8 cellular contexts compared by ENCODE assay signal in genomic region chr11:12287374-12288211, GRCh38.
DNase-seq lines count a peak whose midpoint lies in the region; ATAC-seq and TF ChIP-seq lines count a peak whose summit lies in the region.

No MANE protein-coding gene starts in this region.

- DNase-seq in DMS 273 (lab: John Stamatoyannopoulos, UW; ENCODE audit: unreplicated experiment) (peak; percentile 89), WERI-Rb-1 (peak; percentile 61), right atrium auricular region (ENCODE audit: low spot score) (peak; percentile 89), smooth muscle cell (lab: John Stamatoyannopoulos, UW; ENCODE audit: unreplicated experiment) (peak; percentile 75)
- no peak for DNase-seq in effector memory CD4-positive, alpha-beta T cell
- DNase-seq in NK-92 treated with Interleukin-12 subunit alpha and Interleukin-12 subunit beta, amount 100 ng/mL, for 24 hours (lab: John Stamatoyannopoulos, UW): no peak

- TF ChIP-seq CTCF in WERI-Rb-1 (IDR thresholded peaks at IDR 0.05; ENCODE audit: low read depth, low read length) (peak; percentile 67), right atrium auricular region (IDR thresholded peaks at IDR 0.05) (peak in 1 of 2 donors; percentile 41), smooth muscle cell (IDR thresholded peaks at IDR 0.05; ENCODE audit: borderline replicate concordance, insufficient read depth, poor library complexity, severe bottlenecking) (peak; percentile 44)

- no peak overlapping the region for H3K27ac ChIP-seq in WERI-Rb-1
- H3K27ac ChIP-seq in right atrium auricular region: peak overlapping the region; percentile 64 to 68
- peak overlapping the region; percentile 99 for H3K27ac ChIP-seq in smooth muscle cell (ENCODE audit: low read depth)
- no peak overlapping the region for H3K27ac ChIP-seq in effector memory CD4-positive, alpha-beta T cell (ENCODE audit: insufficient read depth, low read length, poor library complexity, severe bottlenecking)

- H3K4me1 ChIP-seq in right atrium auricular region: peaks cover 0 to 34% of the 10 kb centered on the region in 2 donors
- H3K4me1 ChIP-seq in smooth muscle cell (ENCODE audit: low read depth): peaks cover 26% of the 10 kb centered on the region
- H3K4me1 ChIP-seq in effector memory CD4-positive, alpha-beta T cell (ENCODE audit: control insufficient read depth, insufficient read depth, low read length, poor library complexity, severe bottlenecking): peaks cover 5% of the 10 kb centered on the region

- no peak overlapping the region for H2AFZ ChIP-seq in smooth muscle cell (ENCODE audit: low read depth)

- H3K4me3 ChIP-seq in WERI-Rb-1 (ENCODE audit: low read depth, low read length) (no peak overlapping the region), right atrium auricular region (no peak overlapping the region), smooth muscle cell (no peak overlapping the region)
- H3K4me3 ChIP-seq in effector memory CD4-positive, alpha-beta T cell (ENCODE audit: insufficient read depth, low read depth, low read length, poor library complexity, severe bottlenecking): no peak overlapping the region

- whole genome bisulfite sequencing in smooth muscle cell (ENCODE audit: low lambda C conversion rate): 17% methylated on average over 13 of the region's 13 CpGs

- H3K36me3 ChIP-seq in WERI-Rb-1 (no peaks in the 10 kb centered on the region), right atrium auricular region (no peaks in the 10 kb centered on the region), smooth muscle cell (ENCODE audit: low read depth) (peaks cover 4% of the 10 kb centered on the region)
- H3K36me3 ChIP-seq in effector memory CD4-positive, alpha-beta T cell (ENCODE audit: control insufficient read depth, insufficient read depth, low read length): no peaks in the 10 kb centered on the region

- no peaks in the 10 kb centered on the region for H4K20me1 ChIP-seq in smooth muscle cell (ENCODE audit: low read depth)

- peak overlapping the region; percentile 66 for H3K4me2 ChIP-seq in smooth muscle cell

- no peaks in the 10 kb centered on the region for H3K27me3 ChIP-seq in WERI-Rb-1 (ENCODE audit: insufficient read depth, low read depth, severe bottlenecking)
- H3K27me3 ChIP-seq in right atrium auricular region: no peaks in the 10 kb centered on the region
- no peaks in the 10 kb centered on the region for H3K27me3 ChIP-seq in smooth muscle cell (ENCODE audit: low read depth)
- H3K27me3 ChIP-seq in effector memory CD4-positive, alpha-beta T cell (replicated peaks; ENCODE audit: control insufficient read depth, insufficient read depth, low read length, poor library complexity, severe bottlenecking): no peaks in the 10 kb centered on the region

- peaks cover 40% of the 10 kb centered on the region for H3F3A ChIP-seq in smooth muscle cell (ENCODE audit: low read depth)

- peaks cover 8% of the 10 kb centered on the region for H3K79me2 ChIP-seq in smooth muscle cell (ENCODE audit: low read depth)

- TF ChIP-seq EP300 in Ishikawa (IDR thresholded peaks at IDR 0.05; ENCODE audit: borderline replicate concordance): no peak

- no peak for ATAC-seq in HG02798 (IDR thresholded peaks at IDR 0.05; ENCODE audit: poor library complexity, unreplicated experiment)

- TF ChIP-seq RAD21 in Ishikawa (IDR thresholded peaks at IDR 0.05; ENCODE audit: low read depth): peak; percentile 4; the same call in 1 of the 2 replicates

- no peaks in the 10 kb centered on the region for H3K9me3 ChIP-seq in WERI-Rb-1 (ENCODE audit: severe bottlenecking)
- H3K9me3 ChIP-seq in right atrium auricular region: no peaks in the 10 kb centered on the region
- H3K9me3 ChIP-seq in smooth muscle cell (replicated peaks; ENCODE audit: low read depth): no peaks in the 10 kb centered on the region
- no peaks in the 10 kb centered on the region for H3K9me3 ChIP-seq in effector memory CD4-positive, alpha-beta T cell (ENCODE audit: control insufficient read depth, low read length)

- peak overlapping the region; percentile 81 for H3K9ac ChIP-seq in smooth muscle cell (ENCODE audit: low read depth)

TF ChIP-seq in Ishikawa, 13 proteins besides CTCF, POLR2A, EP300 and RAD21:
- TF ChIP-seq, protein P1, sequence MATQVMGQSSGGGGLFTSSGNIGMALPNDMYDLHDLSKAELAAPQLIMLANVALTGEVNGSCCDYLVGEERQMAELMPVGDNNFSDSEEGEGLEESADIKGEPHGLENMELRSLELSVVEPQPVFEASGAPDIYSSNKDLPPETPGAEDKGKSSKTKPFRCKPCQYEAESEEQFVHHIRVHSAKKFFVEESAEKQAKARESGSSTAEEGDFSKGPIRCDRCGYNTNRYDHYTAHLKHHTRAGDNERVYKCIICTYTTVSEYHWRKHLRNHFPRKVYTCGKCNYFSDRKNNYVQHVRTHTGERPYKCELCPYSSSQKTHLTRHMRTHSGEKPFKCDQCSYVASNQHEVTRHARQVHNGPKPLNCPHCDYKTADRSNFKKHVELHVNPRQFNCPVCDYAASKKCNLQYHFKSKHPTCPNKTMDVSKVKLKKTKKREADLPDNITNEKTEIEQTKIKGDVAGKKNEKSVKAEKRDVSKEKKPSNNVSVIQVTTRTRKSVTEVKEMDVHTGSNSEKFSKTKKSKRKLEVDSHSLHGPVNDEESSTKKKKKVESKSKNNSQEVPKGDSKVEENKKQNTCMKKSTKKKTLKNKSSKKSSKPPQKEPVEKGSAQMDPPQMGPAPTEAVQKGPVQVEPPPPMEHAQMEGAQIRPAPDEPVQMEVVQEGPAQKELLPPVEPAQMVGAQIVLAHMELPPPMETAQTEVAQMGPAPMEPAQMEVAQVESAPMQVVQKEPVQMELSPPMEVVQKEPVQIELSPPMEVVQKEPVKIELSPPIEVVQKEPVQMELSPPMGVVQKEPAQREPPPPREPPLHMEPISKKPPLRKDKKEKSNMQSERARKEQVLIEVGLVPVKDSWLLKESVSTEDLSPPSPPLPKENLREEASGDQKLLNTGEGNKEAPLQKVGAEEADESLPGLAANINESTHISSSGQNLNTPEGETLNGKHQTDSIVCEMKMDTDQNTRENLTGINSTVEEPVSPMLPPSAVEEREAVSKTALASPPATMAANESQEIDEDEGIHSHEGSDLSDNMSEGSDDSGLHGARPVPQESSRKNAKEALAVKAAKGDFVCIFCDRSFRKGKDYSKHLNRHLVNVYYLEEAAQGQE (IDR thresholded peaks at IDR 0.05; ENCODE audit: low read depth): no peak
- TF ChIP-seq NFIC (IDR thresholded peaks at IDR 0.05) (peak; percentile 38; the same call in 1 of the 2 replicates), EGR1 (IDR thresholded peaks at IDR 0.05) (no peak)

Comparison
In these comparisons a context has a peak if more than half of its experiments do, and no peak if none do; other contexts are left out.
1. DNase-seq: peak in DMS 273 (single experiment), WERI-Rb-1 (single experiment), right atrium auricular region (single experiment) and smooth muscle cell (single experiment); none in effector memory CD4-positive, alpha-beta T cell (0 of 3) and NK-92 treated with Interleukin-12 subunit alpha and Interleukin-12 subunit beta, amount 100 ng/mL, for 24 hours (single experiment).
2. H3K27ac ChIP-seq: peak in right atrium auricular region (2 of 2) and smooth muscle cell (single experiment); none in WERI-Rb-1 (single experiment) and effector memory CD4-positive, alpha-beta T cell (single experiment).